Comparison of ENCODE assay signal across 29 cellular contexts in genomic region chr9:136994885-136995224, GRCh38. TPM values are rescaled to one million over a fixed set of nuclear protein-coding genes. Genes with fewer than 3 reads are reported as not detected.
DNase-seq lines count a peak whose midpoint lies in the region; ATAC-seq and TF ChIP-seq lines count a peak whose summit lies in the region.
"Had no signal": no experiment of that assay in that cellular context is flagged by ENCODE, and none has a peak within 500 bp of the region (broad histone marks: within the 10 kb centered on the region; RNA-seq: fewer than 3 reads in every experiment).

No MANE protein-coding gene starts in this region.

- H3K4me3 ChIP-seq in esophagus (ENCODE audit: low read depth in 1 of 2, low read length in 2 of 2) = peak overlapping the region; percentile 51 to 52
- H3K4me3 ChIP-seq in skin epidermis = peak overlapping the region in 6 of 7 experiments; percentile 1 to 52 (median 22)
- H3K4me3 ChIP-seq in uterus = no peak overlapping the region
- H3K4me3 ChIP-seq: adrenal gland, cardiac muscle cell, SK-N-MC had no signal

- H3K4me3 Mint-ChIP-seq in natural killer cell = peak overlapping the region; percentile 73
- H3K4me3 Mint-ChIP-seq in natural killer cell treated with Interleukin-12 subunit alpha and Interleukin-12 subunit beta and Interleukin-15 and Interleukin-18, amount 100 ng/mL, for 72 hours = no peak overlapping the region
- H3K4me3 Mint-ChIP-seq: dendritic cell treated with granulocyte-macrophage colony-stimulating factor and Interleukin-4, amounts not matched to agents 40 ng/mL and 50 ng/mL, for 4 days; neural crest cell had no signal

- no peaks in the 10 kb centered on the region for H3K9me3 Mint-ChIP-seq in natural killer cell
- H3K9me3 Mint-ChIP-seq in natural killer cell treated with Interleukin-12 subunit alpha and Interleukin-12 subunit beta and Interleukin-15 and Interleukin-18, amount 100 ng/mL, for 72 hours = no peaks in the 10 kb centered on the region
- H3K9me3 Mint-ChIP-seq: dendritic cell treated with granulocyte-macrophage colony-stimulating factor and Interleukin-4, amounts not matched to agents 40 ng/mL and 50 ng/mL, for 4 days; neural crest cell had no signal

- ATAC-seq in natural killer cell = no peak
- ATAC-seq in natural killer cell treated with Interleukin-12 subunit alpha and Interleukin-12 subunit beta and Interleukin-15 and Interleukin-18, amount 100 ng/mL, for 72 hours = no peak
- ATAC-seq: left lobe of liver, WTC11 had no signal

- TF ChIP-seq POLR2A in uterus (IDR thresholded peaks at IDR 0.05) = no peak

- peak; percentile 26 for DNase-seq in natural killer cell
- no peak for DNase-seq in natural killer cell treated with Interleukin-12 subunit alpha and Interleukin-12 subunit beta and Interleukin-15 and Interleukin-18, amount 100 ng/mL, for 72 hours (ENCODE audit: low spot score)
- no peak for DNase-seq in GM03348 (ENCODE audit: low spot score)
- DNase-seq in uterus = no peak
- DNase-seq in NCI-H69 (lab: John Stamatoyannopoulos, UW) = no peak
- DNase-seq in NCI-H1694 treated with DMSO at 0.1 percent for 48 hours (lab: John Stamatoyannopoulos, UW) = no peak
- DNase-seq: activated CD4-positive, alpha-beta T cell treated with anti-CD3 and anti-CD28 coated beads, Interleukin-2, amount 50 U/mL, for 48 hours; activated gamma-delta T cell; adrenal gland; foreskin melanocyte; Kasumi-1; NCI-H1092; NCI-H2081; NCI-H446; NK-92 treated with Interleukin-12 subunit alpha and Interleukin-12 subunit beta, amount 100 ng/mL, for 24 hours; Peyer's patch; stimulated activated naive CD4-positive, alpha-beta T cell had no signal

- H3K27ac ChIP-seq in esophagus (ENCODE audit: low read depth in 2 of 2, low read length in 1 of 2) (peak overlapping the region; percentile 88), skin epidermis (peak overlapping the region in 12 of 21 experiments; percentile 0 to 87 (median 60)), uterus (no peak overlapping the region)
- H3K27ac ChIP-seq: adrenal gland, C4-2B, cardiac muscle cell, SK-N-MC had no signal

- H3K27me3 Mint-ChIP-seq in natural killer cell (ENCODE audit: low read depth in 2 of 2) = no peaks in the 10 kb centered on the region
- H3K27me3 Mint-ChIP-seq in natural killer cell treated with Interleukin-12 subunit alpha and Interleukin-12 subunit beta and Interleukin-15 and Interleukin-18, amount 100 ng/mL, for 72 hours = no peaks in the 10 kb centered on the region
- H3K27me3 Mint-ChIP-seq: progenitor cell of endocrine pancreas had no signal

- peaks cover 33 to 71% of the 10 kb centered on the region in 2 donors for H3K4me1 Mint-ChIP-seq in natural killer cell
- peaks cover 36 to 41% of the 10 kb centered on the region in 2 donors for H3K4me1 Mint-ChIP-seq in natural killer cell treated with Interleukin-12 subunit alpha and Interleukin-12 subunit beta and Interleukin-15 and Interleukin-18, amount 100 ng/mL, for 72 hours (ENCODE audit: low read depth in 2 of 2)

- intact Hi-C loops in natural killer cell (cut with micrococcal nuclease) (loop anchor here (5.0 kb wide), 1 partner anchor 148 kb away; the partner anchor contains the start of gene PHPT1), uterus (cut with DNase I; ENCODE audit: low total_unique reads) (no loop called here)

- WGBS in esophagus, 2 donors = 45 to 47% methylated on average over 41 of the region's 41 CpGs

- no peaks in the 10 kb centered on the region for H3K36me3 Mint-ChIP-seq in natural killer cell
- H3K36me3 Mint-ChIP-seq in natural killer cell treated with Interleukin-12 subunit alpha and Interleukin-12 subunit beta and Interleukin-15 and Interleukin-18, amount 100 ng/mL, for 72 hours = no peaks in the 10 kb centered on the region
- H3K36me3 Mint-ChIP-seq: WTC11 had no signal

- peaks cover 0 to 9% of the 10 kb centered on the region in 2 donors for H3K36me3 ChIP-seq in esophagus (ENCODE audit: control insufficient read depth in 2 of 2, insufficient read depth in 2 of 2, low read length in 1 of 2)
- H3K36me3 ChIP-seq in uterus = no peaks in the 10 kb centered on the region
- H3K36me3 ChIP-seq: adrenal gland, cardiac muscle cell had no signal

- TF ChIP-seq CTCF in natural killer cell (IDR thresholded peaks at IDR 0.05) (no peak), uterus (IDR thresholded peaks at IDR 0.05) (no peak)

- H3K27me3 ChIP-seq in esophagus (ENCODE audit: control insufficient read depth in 1 of 2, insufficient read depth in 2 of 2, low read length in 2 of 2) (no peaks in the 10 kb centered on the region), uterus (no peaks in the 10 kb centered on the region)
- H3K27me3 ChIP-seq: adrenal gland, Peyer's patch had no signal

- H3K27ac Mint-ChIP-seq in natural killer cell = peak overlapping the region; percentile 97 to 99
- H3K27ac Mint-ChIP-seq in natural killer cell treated with Interleukin-12 subunit alpha and Interleukin-12 subunit beta and Interleukin-15 and Interleukin-18, amount 100 ng/mL, for 72 hours = no peak overlapping the region
- H3K27ac Mint-ChIP-seq: progenitor cell of endocrine pancreas, WTC11 had no signal

- H3K4me1 ChIP-seq in esophagus (ENCODE audit: control insufficient read depth in 2 of 2, insufficient read depth in 2 of 2, low read length in 1 of 2) (peaks cover 0 to 35% of the 10 kb centered on the region in 2 donors), uterus (peaks cover 0 to 19% of the 10 kb centered on the region in 2 donors)

- H3K9me3 ChIP-seq in esophagus (ENCODE audit: control insufficient read depth in 2 of 2, insufficient read depth in 1 of 2, low read depth in 1 of 2, low read length in 1 of 2) (no peaks in the 10 kb centered on the region), uterus (no peaks in the 10 kb centered on the region)
- H3K9me3 ChIP-seq: adrenal gland, Peyer's patch had no signal

RNA-seq across cellular contexts. Expression of gene CLIC3, which starts 1.5 kb away (rescaled TPM):
- 100 to 1,000 TPM; 144 to 286 (median 161) TPM for total RNA-seq in natural killer cell
- total RNA-seq in natural killer cell treated with Interleukin-12 subunit alpha and Interleukin-12 subunit beta and Interleukin-15 and Interleukin-18, amount 100 ng/mL, for 72 hours = 10 to 100 TPM in 1 of 2 donors, 1 to 10 TPM in 1; 4.3 to 38.2 TPM
- 100 to 1,000 TPM; 351 to 474 TPM for polyA plus RNA-seq in esophagus
- 1 to 10 TPM in 2 of 4 donors, not detected in 2; 1.5 TPM for total RNA-seq in uterus
- total RNA-seq: cardiac muscle cell, left lobe of liver, neural crest cell, progenitor cell of endocrine pancreas had no signal

RNA-seq across cellular contexts. Expression of gene PAXX, which starts 2.6 kb away (rescaled TPM):
- total RNA-seq in natural killer cell (100 to 1,000 TPM; 161 to 188 (median 161) TPM), uterus (10 to 100 TPM; 14.2 to 39.5 (median 18.8) TPM)
- total RNA-seq in natural killer cell treated with Interleukin-12 subunit alpha and Interleukin-12 subunit beta and Interleukin-15 and Interleukin-18, amount 100 ng/mL, for 72 hours = 100 to 1,000 TPM in 1 of 2 donors, 10 to 100 TPM in 1; 64.0 to 118 TPM
- 100 to 1,000 TPM in 1 of 2 donors, 10 to 100 TPM in 1; 49.7 to 119 TPM for polyA plus RNA-seq in esophagus

RNA-seq across cellular contexts. Expression of gene LCNL1, which starts 12.1 kb away (rescaled TPM):
- total RNA-seq in natural killer cell (1 to 10 TPM; 4.9 to 8.4 (median 8.2) TPM), uterus (1 to 10 TPM in 1 of 4 donors, under 1 TPM in 3; under 0.01 to 6.9 (median 0.54) TPM)
- total RNA-seq in natural killer cell treated with Interleukin-12 subunit alpha and Interleukin-12 subunit beta and Interleukin-15 and Interleukin-18, amount 100 ng/mL, for 72 hours = under 1 TPM in 1 of 2 donors, not detected in 1; 0.21 TPM
- under 1 TPM; 0.20 to 0.55 TPM for polyA plus RNA-seq in esophagus
- total RNA-seq: epithelial cell of proximal tubule, H4, left lobe of liver, neural crest cell, progenitor cell of endocrine pancreas had no signal
- polyA plus RNA-seq: cardiac muscle cell had no signal

RNA-seq across cellular contexts. Expression of gene PTGDS, which starts 17.6 kb away (rescaled TPM):
- total RNA-seq in natural killer cell (100 to 1,000 TPM; 157 to 361 (median 296) TPM), uterus (100 to 1,000 TPM in 1 of 4 donors, 10 to 100 TPM in 3; 13.5 to 116 (median 58.8) TPM)
- 1 to 10 TPM; 1.7 to 4.4 TPM for total RNA-seq in natural killer cell treated with Interleukin-12 subunit alpha and Interleukin-12 subunit beta and Interleukin-15 and Interleukin-18, amount 100 ng/mL, for 72 hours
- polyA plus RNA-seq in esophagus = 10 to 100 TPM; 18.4 to 42.3 TPM
- total RNA-seq: epithelial cell of proximal tubule, H4, neural crest cell, progenitor cell of endocrine pancreas had no signal

RNA-seq across cellular contexts. Expression of gene ABCA2, which starts 33.2 kb away (rescaled TPM):
- total RNA-seq in natural killer cell (100 to 1,000 TPM; 356 to 416 (median 357) TPM), uterus (10 to 100 TPM; 24.8 to 36.9 (median 26.1) TPM)
- total RNA-seq in natural killer cell treated with Interleukin-12 subunit alpha and Interleukin-12 subunit beta and Interleukin-15 and Interleukin-18, amount 100 ng/mL, for 72 hours = 100 to 1,000 TPM in 1 of 2 donors, 10 to 100 TPM in 1; 77.6 to 109 TPM
- polyA plus RNA-seq in esophagus = 10 to 100 TPM in 1 of 2 donors, 1 to 10 TPM in 1; 7.7 to 14.7 TPM

Comparison
In these comparisons a context has a peak if more than half of its experiments do, and no peak if none do; other contexts are left out.
1. H3K27ac Mint-ChIP-seq: peak in natural killer cell (2 of 2); none in natural killer cell treated with Interleukin-12 subunit alpha and Interleukin-12 subunit beta and Interleukin-15 and Interleukin-18, amount 100 ng/mL, for 72 hours (0 of 2).
2. H3K27ac ChIP-seq: peak in esophagus (2 of 2) and skin epidermis (12 of 21); none in uterus (0 of 2).
3. H3K4me3 ChIP-seq: peak in esophagus (2 of 2) and skin epidermis (6 of 7); none in uterus (0 of 2).